In the genomic region with DNA sequence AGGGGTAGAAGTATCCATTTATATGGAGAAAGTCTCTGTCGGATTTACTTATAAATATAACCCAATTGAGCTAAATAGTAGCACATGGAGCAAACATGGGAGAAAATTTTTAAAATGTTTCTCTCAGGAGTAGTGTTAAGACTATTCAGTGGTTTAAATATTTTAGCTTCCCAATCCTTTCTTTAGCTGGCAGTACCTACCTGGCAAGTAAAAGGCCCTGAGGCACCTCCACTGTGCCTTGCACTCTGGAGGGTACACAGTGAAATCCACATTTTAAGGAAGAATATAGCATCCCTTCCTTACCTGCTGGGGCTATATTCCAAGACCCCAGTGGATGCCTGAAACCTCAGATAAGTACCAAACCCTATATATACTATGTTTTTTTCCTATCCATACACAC, we compare ENCODE assay signal across 22 cellular contexts.
DNase-seq lines count a peak whose midpoint lies in the region; ATAC-seq, FAIRE-seq and TF ChIP-seq lines count a peak whose summit lies in the region.
"Had no signal": no experiment of that assay in that cellular context is flagged by ENCODE, and none has a peak within 500 bp of the region (broad histone marks: within the 10 kb centered on the region; RNA-seq: fewer than 3 reads in every experiment).

No MANE protein-coding gene starts in this region.

- no peaks in the 10 kb centered on the region for H3K27me3 ChIP-seq in BLaER1 treated with 17β-estradiol and CSF1 and Interleukin-3, amounts not matched to agents 10 nM and 100 nM
- peaks cover 4% of the 10 kb centered on the region for H3K27me3 ChIP-seq in osteoblast (ENCODE audit: insufficient read depth, low read length)
- H3K27me3 ChIP-seq: SJCRH30 had no signal

- no peaks in the 10 kb centered on the region for H3K36me3 Mint-ChIP-seq in glutamatergic neuron (ENCODE audit: unreplicated experiment)
- H3K36me3 Mint-ChIP-seq: CD14-positive monocyte had no signal

- H3K4me2 ChIP-seq in BLaER1 treated with 17β-estradiol and CSF1 and Interleukin-3, amounts not matched to agents 10 nM and 100 nM, result peak overlapping the region; percentile 44 to 85 (median 53); a peak in 16 of 22 replicates
- no peak overlapping the region for H3K4me2 ChIP-seq in osteoblast (ENCODE audit: insufficient read depth, low read length)

- H3K27ac Mint-ChIP-seq in glutamatergic neuron (ENCODE audit: unreplicated experiment), result no peak overlapping the region

- no peak overlapping the region for H2AFZ ChIP-seq in osteoblast (ENCODE audit: low read length)

- H3K79me2 ChIP-seq in osteoblast (ENCODE audit: insufficient read depth, low read length), result no peaks in the 10 kb centered on the region

- H3K9ac ChIP-seq in BLaER1 treated with 17β-estradiol and CSF1 and Interleukin-3, amounts not matched to agents 10 nM and 100 nM, result peak overlapping the region in 2 of 11 experiments; percentile 22 to 46; a peak in 4 of 22 replicates
- H3K9ac ChIP-seq: GM23248 had no signal

- H3K4me3 ChIP-seq in BLaER1 treated with 17β-estradiol and CSF1 and Interleukin-3, amounts not matched to agents 10 nM and 100 nM, result peak overlapping the region in 1 of 10 experiments; percentile 38; a peak in 1 of 20 replicates
- no peak overlapping the region for H3K4me3 ChIP-seq in osteoblast (ENCODE audit: insufficient read depth, low read length)
- H3K4me3 ChIP-seq: GM23248, SJCRH30 had no signal

- TF ChIP-seq CTCF in osteoblast (IDR thresholded peaks at IDR 0.05; ENCODE audit: extremely low read depth, low read depth, low read length) (no peak), glutamatergic neuron (IDR thresholded peaks at IDR 0.05; ENCODE audit: partially characterized antibody, unreplicated experiment) (no peak)

- no peaks in the 10 kb centered on the region for H3K9me3 ChIP-seq in BLaER1 treated with 17β-estradiol and CSF1 and Interleukin-3, amounts not matched to agents 10 nM and 100 nM (replicated peaks in 1 of 11)
- H3K9me3 ChIP-seq in osteoblast (ENCODE audit: low read depth, low read length), result no peaks in the 10 kb centered on the region
- H3K9me3 ChIP-seq: SJCRH30 had no signal

- no peaks in the 10 kb centered on the region for H3K36me3 ChIP-seq in BLaER1 treated with 17β-estradiol and CSF1 and Interleukin-3, amounts not matched to agents 10 nM and 100 nM
- no peaks in the 10 kb centered on the region for H3K36me3 ChIP-seq in osteoblast (ENCODE audit: insufficient read depth, low read length)
- H3K36me3 ChIP-seq: SJCRH30 had no signal

- no peak for DNase-seq in GM19239 (ENCODE audit: insufficient read length, low spot score)
- DNase-seq in osteoblast (ENCODE audit: insufficient read length, low spot score, missing footprints), result peak; percentile 56
- DNase-seq in glutamatergic neuron, result no peak
- no peak for DNase-seq in GM19240 (ENCODE audit: insufficient read length, low spot score)
- DNase-seq: ACHN, DMS79, IMR-90, Karpas-422, NCI-H1092, NCI-H1436 treated with DMSO at 0.1 percent for 48 hours, NCI-H2029, NCI-H345, NCI-H524 treated with DMSO at 0.1 percent for 48 hours, SJCRH30 had no signal

- H4K20me1 ChIP-seq in BLaER1 treated with 17β-estradiol and CSF1 and Interleukin-3, amounts not matched to agents 10 nM and 100 nM, result no peaks in the 10 kb centered on the region
- no peaks in the 10 kb centered on the region for H4K20me1 ChIP-seq in osteoblast (ENCODE audit: insufficient read depth, low read length)

- H3K9me3 Mint-ChIP-seq in glutamatergic neuron (ENCODE audit: unreplicated experiment), result peaks cover 2% of the 10 kb centered on the region
- H3K9me3 Mint-ChIP-seq: CD14-positive monocyte had no signal

- H3K4me1 Mint-ChIP-seq in glutamatergic neuron (ENCODE audit: low read depth, unreplicated experiment), result peaks cover 8% of the 10 kb centered on the region

- no peak for ATAC-seq in HG02610 (IDR thresholded peaks at IDR 0.05; ENCODE audit: unreplicated experiment)
- ATAC-seq: HCT116, Panc1 had no signal

- peaks cover 28 to 39% (median 32%) of the 10 kb centered on the region in 10 experiments for H3K4me1 ChIP-seq in BLaER1 treated with 17β-estradiol and CSF1 and Interleukin-3, amounts not matched to agents 10 nM and 100 nM
- H3K4me1 ChIP-seq in osteoblast (ENCODE audit: insufficient read depth, low read length), result no peaks in the 10 kb centered on the region
- H3K4me1 ChIP-seq: SJCRH30 had no signal

- H3K27ac ChIP-seq in BLaER1 treated with 17β-estradiol and CSF1 and Interleukin-3, amounts not matched to agents 10 nM and 100 nM, result peak overlapping the region in 9 of 11 experiments; percentile 8 to 68 (median 54); a peak in 13 of 22 replicates
- H3K27ac ChIP-seq in angular gyrus (ENCODE audit: low read depth, low read length) (peak overlapping the region; percentile 90), osteoblast (ENCODE audit: low read depth, low read length) (no peak overlapping the region)
- H3K27ac ChIP-seq: GM23248, SJCRH30 had no signal

- peak; percentile 65 for FAIRE-seq in GM19239 (lab: Jason Lieb, UNC)
- FAIRE-seq: HTR-8/SVneo had no signal

- no peak overlapping the region for H3K4me3 Mint-ChIP-seq in glutamatergic neuron (ENCODE audit: unreplicated experiment)

- H3K27me3 Mint-ChIP-seq in glutamatergic neuron (ENCODE audit: unreplicated experiment), result peaks cover 2% of the 10 kb centered on the region
